8 cellular contexts compared by ENCODE assay signal in genomic region chr3:52535411-52536111, GRCh38. TPM values are rescaled to one million over a fixed set of nuclear protein-coding genes. Genes with fewer than 3 reads are reported as not detected.
DNase-seq lines count a peak whose midpoint lies in the region; ATAC-seq and TF ChIP-seq lines count a peak whose summit lies in the region.

No MANE protein-coding gene starts in this region.

- peaks cover 20% of the 10 kb centered on the region for H3K27me3 Mint-ChIP-seq in brain

- H3K36me3 ChIP-seq in HUES6 (ENCODE audit: control insufficient read depth, insufficient read depth, low read length), result peaks cover 28% of the 10 kb centered on the region
- H3K36me3 ChIP-seq in muscle layer of colon (ENCODE audit: insufficient read depth, low read length), result peaks cover 5% of the 10 kb centered on the region
- no peaks in the 10 kb centered on the region for H3K36me3 ChIP-seq in tibial nerve

- no peak for TF ChIP-seq CTCF in brain (conservative IDR thresholded peaks at IDR 0.05)
- TF ChIP-seq CTCF in tibial nerve (IDR thresholded peaks at IDR 0.05), result no peak

- peaks cover 39% of the 10 kb centered on the region for H3K4me1 ChIP-seq in HUES6 (ENCODE audit: control insufficient read depth, insufficient read depth, low read length)
- peaks cover 37% of the 10 kb centered on the region for H3K4me1 ChIP-seq in muscle layer of colon (ENCODE audit: insufficient read depth, low read length)
- peaks cover 0 to 78% (median 36%) of the 10 kb centered on the region in 4 donors for H3K4me1 ChIP-seq in tibial nerve

- no peak for TF ChIP-seq EP300 in tibial nerve (IDR thresholded peaks at IDR 0.05)

- H3K9me3 Mint-ChIP-seq in brain, result no peaks in the 10 kb centered on the region

- no peak overlapping the region for H3K9ac ChIP-seq in HUES6 (ENCODE audit: low read length)
- no peak overlapping the region for H3K9ac ChIP-seq in muscle layer of colon (ENCODE audit: low read length)

- peak; percentile 33 for DNase-seq in 8988T
- DNase-seq in posterior vena cava (ENCODE audit: low spot score), result no peak
- DNase-seq in tibial nerve (ENCODE audit: low spot score in 2 of 2), result no peak
- DNase-seq in NCI-H2029 treated with DMSO at 0.1 percent for 48 hours (lab: John Stamatoyannopoulos, UW), result no peak

- H3K4me1 Mint-ChIP-seq in brain, result peaks cover 73% of the 10 kb centered on the region

- intact Hi-C loops in posterior vena cava (cut with DNase I), result loop anchor here in 1 of 2 donors (1.0 kb wide), 1 partner anchor 17 kb away; no protein-coding TSS in a partner anchor

- H3K27me3 ChIP-seq in HUES6 (ENCODE audit: control insufficient read depth, insufficient read depth, low read length), result no peaks in the 10 kb centered on the region
- H3K27me3 ChIP-seq in muscle layer of colon (ENCODE audit: control insufficient read depth in 1 of 2, insufficient read depth in 2 of 2, low read length in 2 of 2), result no peaks in the 10 kb centered on the region
- no peaks in the 10 kb centered on the region for H3K27me3 ChIP-seq in tibial nerve

- H3K27ac Mint-ChIP-seq in brain, result peak overlapping the region; percentile 89 to 100 (median 97)

- H3K4me3 ChIP-seq in HUES6 (ENCODE audit: low read depth, low read length), result peak overlapping the region; percentile 29
- peak overlapping the region; percentile 21 to 38 for H3K4me3 ChIP-seq in muscle layer of colon (ENCODE audit: low read depth in 1 of 2, low read length in 2 of 2)
- peak overlapping the region in 2 of 4 donors; percentile 73 to 89 for H3K4me3 ChIP-seq in tibial nerve

- TF ChIP-seq POLR2A in tibial nerve (IDR thresholded peaks at IDR 0.05), result no peak

- 87% methylated on average over 19 of the region's 19 CpGs for WGBS in tibial nerve, 2 donors

- peaks cover 8% of the 10 kb centered on the region for H3K36me3 Mint-ChIP-seq in brain

- no peaks in the 10 kb centered on the region for H3K9me3 ChIP-seq in HUES6 (ENCODE audit: control insufficient read depth, insufficient read depth, low read depth, low read length)
- no peaks in the 10 kb centered on the region for H3K9me3 ChIP-seq in muscle layer of colon (ENCODE audit: low read length)
- no peaks in the 10 kb centered on the region for H3K9me3 ChIP-seq in tibial nerve

- H3K27ac ChIP-seq in HUES6 (ENCODE audit: low read depth, low read length) (no peak overlapping the region), muscle layer of colon (ENCODE audit: low read depth, low read length) (peak overlapping the region; percentile 54), tibial nerve (peak overlapping the region in 2 of 4 donors; percentile 55 to 93)

- ATAC-seq in GM19328 (IDR thresholded peaks at IDR 0.05; ENCODE audit: unreplicated experiment), result no peak

- H3K4me3 Mint-ChIP-seq in brain, result peak overlapping the region; percentile 99 to 100 (median 99)

RNA-seq across cellular contexts. Expression of gene UQCC5, which starts 0.8 kb away (rescaled TPM):
- polyA plus RNA-seq in brain (ENCODE audit: insufficient read depth, low read depth, low replicate concordance), result 30.1 TPM
- 10 to 100 TPM; 13.8 to 22.8 TPM for total RNA-seq in posterior vena cava
- total RNA-seq in tibial nerve, result 10 to 100 TPM in 2 of 4 donors, 1 to 10 TPM in 2; 1.2 to 23.9 (median 9.5) TPM

RNA-seq across cellular contexts. Expression of gene NT5DC2, which starts 1.9 kb away (rescaled TPM):
- polyA plus RNA-seq in brain (ENCODE audit: insufficient read depth, low read depth, low replicate concordance), result 113 TPM
- total RNA-seq in posterior vena cava, result 10 to 100 TPM; 42.7 to 48.6 TPM
- total RNA-seq in tibial nerve, result 100 to 1,000 TPM in 2 of 4 donors, 10 to 100 TPM in 2; 71.1 to 133 (median 94.2) TPM

RNA-seq across cellular contexts. Expression of gene STAB1, which starts 40.4 kb away (rescaled TPM):
- 10.7 TPM for polyA plus RNA-seq in brain (ENCODE audit: insufficient read depth, low read depth, low replicate concordance)
- total RNA-seq in posterior vena cava (100 to 1,000 TPM; 303 to 498 TPM), tibial nerve (100 to 1,000 TPM; 167 to 527 (median 264) TPM)
